ENCODE assay signal across 11 cellular contexts in genomic region chr4:926538-926937, GRCh38. TPM values are rescaled to one million over a fixed set of nuclear protein-coding genes. Genes with fewer than 3 reads are reported as not detected.
DNase-seq lines count a peak whose midpoint lies in the region; ATAC-seq and TF ChIP-seq lines count a peak whose summit lies in the region.
"Had no signal": no experiment of that assay in that cellular context is flagged by ENCODE, and none has a peak within 500 bp of the region (broad histone marks: within the 10 kb centered on the region; RNA-seq: fewer than 3 reads in every experiment).

No MANE protein-coding gene starts in this region.

- CTCF ChIA-PET in AG04449 (lab: Yijun Ruan, JAX): no interaction called here

- in situ Hi-C loops in GM23248 (cut with MboI): no loop called here
- in situ Hi-C loops in astrocyte of the cerebellum (cut with HindIII; ENCODE audit: low sequenced_read_pairs): no loop called here

- no peaks in the 10 kb centered on the region for H3K27me3 ChIP-seq in GM23248 (replicated peaks; ENCODE audit: insufficient read depth)
- H3K27me3 ChIP-seq in kidney epithelial cell (ENCODE audit: control insufficient read depth, insufficient read depth, low read length): no peaks in the 10 kb centered on the region

- H3K9ac ChIP-seq in GM23248: no peak overlapping the region

- H3K4me1 ChIP-seq in GM23248 (ENCODE audit: insufficient read depth): peaks cover 29% of the 10 kb centered on the region

- WGBS in GM23248 (ENCODE audit: low coverage in 1 of 2, low lambda C conversion rate in 2 of 2, missing lambda C conversion rate in 2 of 2), 2 experiments: 70 to 78% methylated on average over 5 to 17 of the region's 17 CpGs

- POLR2A ChIA-PET in AG04449 (lab: Yijun Ruan, JAX): no interaction called here

- no peaks in the 10 kb centered on the region for H3K9me3 ChIP-seq in GM23248 (ENCODE audit: low read depth)

- TF ChIP-seq CTCF in AG04449 (IDR thresholded peaks at IDR 0.05; ENCODE audit: insufficient read depth, low read length, missing control alignments) (peak; percentile 22), astrocyte of the cerebellum (IDR thresholded peaks at IDR 0.05; ENCODE audit: low read depth, low read length, missing control alignments) (peak; percentile 44), kidney epithelial cell (IDR thresholded peaks at IDR 0.05; ENCODE audit: insufficient read depth, low read length, poor library complexity, severe bottlenecking) (peak; percentile 42)

- H3F3A ChIP-seq in GM23248 (ENCODE audit: insufficient read depth): peaks cover 20% of the 10 kb centered on the region

- DNase-seq in AG04449 (ENCODE audit: low read depth, low spot score) (no peak), GM23248 (peak; percentile 38), astrocyte of the cerebellum (ENCODE audit: low read depth) (no peak), kidney epithelial cell (ENCODE audit: low read depth) (no peak), NK-92 (lab: John Stamatoyannopoulos, UW; ENCODE audit: unreplicated experiment) (no peak), SKM-1 (lab: John Stamatoyannopoulos, UW; ENCODE audit: unreplicated experiment) (no peak)
- DNase-seq: DND-41; NCI-H2107; stimulated activated CD4-positive, alpha-beta T cell treated with anti-CD3 and anti-CD28 coated beads, Interleukin-15, amount 100 ng/mL, for 24 hours had no signal

- H3K36me3 ChIP-seq in GM23248 (ENCODE audit: low read depth) (no peaks in the 10 kb centered on the region), kidney epithelial cell (ENCODE audit: control insufficient read depth, insufficient read depth, low read length) (no peaks in the 10 kb centered on the region)

- H3K79me2 ChIP-seq in GM23248 (ENCODE audit: insufficient read depth): peaks cover 92% of the 10 kb centered on the region

- H3K4me3 ChIP-seq in AG04449 (ENCODE audit: low read depth, low read length): no peak overlapping the region
- H3K4me3 ChIP-seq in GM23248: no peak overlapping the region
- no peak overlapping the region for H3K4me3 ChIP-seq in astrocyte of the cerebellum (ENCODE audit: low read depth, low read length)
- H3K4me3 ChIP-seq in kidney epithelial cell (ENCODE audit: low read depth, low read length): no peak overlapping the region

- no peak overlapping the region for H3K4me2 ChIP-seq in GM23248 (ENCODE audit: unreplicated experiment)

- no peaks in the 10 kb centered on the region for H3K9me2 ChIP-seq in GM23248 (ENCODE audit: insufficient read depth)

- no peak overlapping the region for H2AFZ ChIP-seq in GM23248

- H3K27ac ChIP-seq in GM23248: no peak overlapping the region

- no peaks in the 10 kb centered on the region for H4K20me1 ChIP-seq in GM23248 (ENCODE audit: insufficient read depth)

- ATAC-seq in HG02970 (IDR thresholded peaks at IDR 0.05; ENCODE audit: low FRiP score, unreplicated experiment): no peak
- ATAC-seq in HG03460 (IDR thresholded peaks at IDR 0.05; ENCODE audit: unreplicated experiment): no peak

RNA-seq across cellular contexts. Expression of gene GAK, which starts 5.6 kb away (rescaled TPM):
- total RNA-seq in GM23248 (2014; rRNA removed; shearing (Covaris generic)): 86.7 and 88.8 TPM in 2 replicates
- polyA plus RNA-seq in GM23248 (2016; fragmentation: Nextera tagmentation; extraction: Ambion mirVana): 38.0 and 41.1 TPM in 2 replicates
- 105 and 131 TPM in 2 replicates for total RNA-seq in kidney epithelial cell

RNA-seq across cellular contexts. Expression of gene TMEM175, which starts 5.7 kb away (rescaled TPM):
- total RNA-seq in GM23248 (2014; rRNA removed; shearing (Covaris generic)): 36.5 and 38.3 TPM in 2 replicates
- 29.8 and 31.2 TPM in 2 replicates for polyA plus RNA-seq in GM23248 (2016; fragmentation: Nextera tagmentation; extraction: Ambion mirVana)
- total RNA-seq in kidney epithelial cell: 16.0 and 20.5 TPM in 2 replicates

RNA-seq across cellular contexts. Expression of gene DGKQ, which starts 46.8 kb away (rescaled TPM):
- total RNA-seq in GM23248 (2014; rRNA removed; shearing (Covaris generic)): 16.8 and 18.2 TPM in 2 replicates
- polyA plus RNA-seq in GM23248 (2016; fragmentation: Nextera tagmentation; extraction: Ambion mirVana): 1.4 and 1.9 TPM in 2 replicates
- total RNA-seq in kidney epithelial cell: 14.8 and 17.3 TPM in 2 replicates
